ENCODE assay signal across 8 cellular contexts in the genomic region with DNA sequence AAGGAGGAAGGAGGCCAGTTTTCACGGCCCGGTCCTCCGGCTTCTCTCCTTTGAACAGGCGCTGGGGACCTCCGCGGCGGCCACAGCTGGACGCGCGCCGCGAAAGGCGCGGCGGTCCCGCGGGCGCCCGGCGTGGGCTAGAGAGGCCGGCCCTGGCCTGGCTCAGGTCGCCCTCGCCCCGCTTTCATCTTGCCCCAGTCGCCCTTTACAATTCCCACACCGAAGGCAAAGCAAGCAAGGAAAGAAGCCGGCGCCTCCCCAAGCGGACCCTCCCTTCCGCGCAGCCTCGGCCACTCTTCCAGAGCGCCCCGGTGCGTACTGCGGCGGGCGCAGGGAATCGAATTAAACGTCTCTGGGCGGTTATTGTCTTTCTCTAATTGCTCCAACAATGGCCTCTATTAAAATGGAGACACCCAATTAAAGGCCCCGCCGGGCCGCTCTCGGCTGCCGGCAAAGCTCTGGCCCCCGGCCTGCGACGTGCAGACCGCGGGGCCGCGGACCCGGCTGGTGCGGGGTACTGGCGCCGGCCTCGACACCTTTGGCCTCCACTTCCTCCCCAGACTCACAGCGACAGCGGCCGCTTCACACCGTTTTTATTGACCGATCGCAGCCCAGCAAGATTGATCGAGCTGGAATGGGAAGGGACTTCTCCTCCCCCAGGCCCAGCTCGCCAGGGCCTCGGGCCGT. TPM values are rescaled to one million over a fixed set of nuclear protein-coding genes. Genes with fewer than 3 reads are reported as not detected.
A peak's percentile ranks its signal among the peaks of the same experiment; 100 is the strongest.
DNase-seq lines count a peak whose midpoint lies in the region; ATAC-seq, FAIRE-seq and TF ChIP-seq lines count a peak whose summit lies in the region.

No MANE protein-coding gene starts in this region.

- TF ChIP-seq CTCF in astrocyte (IDR thresholded peaks at IDR 0.05; ENCODE audit: insufficient read depth, low read depth, low read length) (no peak), lung (IDR thresholded peaks at IDR 0.05; ENCODE audit: control extremely low read depth, extremely low read depth) (no peak), transverse colon (IDR thresholded peaks at IDR 0.05) (no peak)

- H3K4me2 ChIP-seq in astrocyte (ENCODE audit: low read length), result peak overlapping the region; percentile 82

- H3K27ac ChIP-seq in astrocyte (ENCODE audit: low read depth, low read length) (no peak overlapping the region), lung (ENCODE audit: low read depth in 1 of 2, low read length in 1 of 2) (no peak overlapping the region), transverse colon (no peak overlapping the region)

- H3K27me3 Mint-ChIP-seq in activated naive CD4-positive, alpha-beta T cell treated with anti-CD3 and anti-CD28 coated beads, Interleukin-2, amount 50 U/mL, for 24 hours, result peaks cover 45% of the 10 kb centered on the region
- peaks cover 57% of the 10 kb centered on the region for H3K27me3 Mint-ChIP-seq in astrocyte (ENCODE audit: low read depth, unreplicated experiment)

- peaks cover 60% of the 10 kb centered on the region for H3K4me1 Mint-ChIP-seq in activated naive CD4-positive, alpha-beta T cell treated with anti-CD3 and anti-CD28 coated beads, Interleukin-2, amount 50 U/mL, for 24 hours
- H3K4me1 Mint-ChIP-seq in astrocyte (ENCODE audit: low read depth, unreplicated experiment), result peaks cover 2% of the 10 kb centered on the region

- 1 to 2% methylated on average over 62 to 68 of the region's 68 CpGs for WGBS in lung, 2 donors
- 8% methylated on average over 68 of the region's 68 CpGs; no CpG with 5 or more reads in 1 of the 2 donors for WGBS in transverse colon (ENCODE audit: low coverage in 1 of 2), 2 donors

- H3K4me1 ChIP-seq in astrocyte (ENCODE audit: insufficient read depth, low read length) (peaks cover 18% of the 10 kb centered on the region), lung (ENCODE audit: control insufficient read depth in 2 of 2, insufficient read depth in 2 of 2, low read length in 2 of 2) (peaks cover 0 to 32% of the 10 kb centered on the region in 2 donors), transverse colon (peaks cover 27 to 71% (median 53%) of the 10 kb centered on the region in 4 donors)

- in situ Hi-C loops in transverse colon (cut with MboI; ENCODE audit: low pct_ligation_motif_present in 1 of 4, low pct_unique_long_range_greater_than_20kb in 1 of 4, low sequenced_read_pairs in 3 of 4), result loop anchor here in 1 of 4 donors (25.0 kb wide), 1 partner anchor 412 kb away; no protein-coding TSS in a partner anchor

- no peak for DNase-seq in activated naive CD4-positive, alpha-beta T cell treated with anti-CD3 and anti-CD28 coated beads, Interleukin-2, amount 50 U/mL, for 16 hours
- no peak for DNase-seq in astrocyte (ENCODE audit: low read depth)
- no peak for DNase-seq in lung (ENCODE audit: low spot score)
- DNase-seq in transverse colon, result no peak
- no peak for DNase-seq in stimulated activated naive CD4-positive, alpha-beta T cell treated with Interleukin-2 at 50 U/mL for 16 hours (lab: John Stamatoyannopoulos, UW)
- no peak for DNase-seq in urothelium cell line (ENCODE audit: low spot score)

- H3K27me3 ChIP-seq in astrocyte (ENCODE audit: insufficient read depth, low read length), result peaks cover 84% of the 10 kb centered on the region
- H3K27me3 ChIP-seq in lung (ENCODE audit: control insufficient read depth, insufficient read depth), result peaks cover 15% of the 10 kb centered on the region
- H3K27me3 ChIP-seq in transverse colon, result peaks cover 100% of the 10 kb centered on the region

- no peak overlapping the region for H3K27ac Mint-ChIP-seq in activated naive CD4-positive, alpha-beta T cell treated with anti-CD3 and anti-CD28 coated beads, Interleukin-2, amount 50 U/mL, for 24 hours
- no peak overlapping the region for H3K27ac Mint-ChIP-seq in astrocyte (ENCODE audit: unreplicated experiment)

- no peak overlapping the region for H3K9ac ChIP-seq in astrocyte (ENCODE audit: low read length)

- no peaks in the 10 kb centered on the region for H3K9me3 Mint-ChIP-seq in activated naive CD4-positive, alpha-beta T cell treated with anti-CD3 and anti-CD28 coated beads, Interleukin-2, amount 50 U/mL, for 24 hours
- no peaks in the 10 kb centered on the region for H3K9me3 Mint-ChIP-seq in astrocyte (ENCODE audit: unreplicated experiment)

- TF ChIP-seq EP300 in transverse colon (IDR thresholded peaks at IDR 0.05; ENCODE audit: low read depth), result no peak

- no peak for FAIRE-seq in astrocyte (lab: Jason Lieb, UNC)
- no peak for FAIRE-seq in urothelium cell line (lab: Jason Lieb, UNC)

- intact Hi-C loops in transverse colon (cut with DNase I; ENCODE audit: low total_unique reads), result no loop called here

- no peaks in the 10 kb centered on the region for H3K36me3 Mint-ChIP-seq in activated naive CD4-positive, alpha-beta T cell treated with anti-CD3 and anti-CD28 coated beads, Interleukin-2, amount 50 U/mL, for 24 hours
- H3K36me3 Mint-ChIP-seq in astrocyte (ENCODE audit: low read depth, unreplicated experiment), result peaks cover 2% of the 10 kb centered on the region

- H3K9me3 ChIP-seq in astrocyte (ENCODE audit: insufficient read depth, low read depth, low read length) (no peaks in the 10 kb centered on the region), lung (ENCODE audit: control insufficient read depth in 2 of 2, insufficient read depth in 1 of 2, low read length in 1 of 2) (peaks cover 0 to 6% of the 10 kb centered on the region in 2 donors), transverse colon (no peaks in the 10 kb centered on the region)

- ATAC-seq in lung (ENCODE audit: insufficient read depth, low FRiP score) (no peak), HG02678 (IDR thresholded peaks at IDR 0.05; ENCODE audit: unreplicated experiment) (no peak)

- no peaks in the 10 kb centered on the region for H3K79me2 ChIP-seq in astrocyte (ENCODE audit: insufficient read depth, low read length)

- H3K4me3 Mint-ChIP-seq in activated naive CD4-positive, alpha-beta T cell treated with anti-CD3 and anti-CD28 coated beads, Interleukin-2, amount 50 U/mL, for 24 hours, result peak overlapping the region; percentile 82
- H3K4me3 Mint-ChIP-seq in astrocyte (ENCODE audit: unreplicated experiment), result peak overlapping the region; percentile 64

- H4K20me1 ChIP-seq in astrocyte (ENCODE audit: insufficient read depth, low read length), result peaks cover 22% of the 10 kb centered on the region

- no peak for TF ChIP-seq POLR2A in transverse colon (IDR thresholded peaks at IDR 0.05)

- H3K4me3 ChIP-seq in astrocyte (ENCODE audit: insufficient read depth, low read depth, low read length), result peak overlapping the region; percentile 46
- H3K4me3 ChIP-seq in lung, result peak overlapping the region; percentile 22
- H3K4me3 ChIP-seq in transverse colon, result peak overlapping the region in 3 of 4 donors; percentile 24 to 56 (median 33)

- peak overlapping the region; percentile 41 for H2AFZ ChIP-seq in astrocyte (ENCODE audit: low read depth, low read length)

- no peaks in the 10 kb centered on the region for H3K36me3 ChIP-seq in astrocyte (ENCODE audit: insufficient read depth, low read length)
- H3K36me3 ChIP-seq in lung (ENCODE audit: control insufficient read depth in 2 of 2, insufficient read depth in 2 of 2, low read length in 2 of 2), result no peaks in the 10 kb centered on the region
- H3K36me3 ChIP-seq in transverse colon, result no peaks in the 10 kb centered on the region

RNA-seq across cellular contexts. Expression of gene GATA3, which starts 4.5 kb away (rescaled TPM):
- total RNA-seq in astrocyte (11.8 and 17.6 TPM in 2 replicates), lung (1 to 10 TPM in 1 of 2 donors, under 1 TPM in 1; 0.94 to 3.4 TPM), transverse colon (under 1 TPM in 1 of 4 donors, not detected in 3; 0.48 TPM)
- 1 to 10 TPM; 1.6 to 1.9 TPM for polyA plus RNA-seq in lung
